In the genomic region with DNA sequence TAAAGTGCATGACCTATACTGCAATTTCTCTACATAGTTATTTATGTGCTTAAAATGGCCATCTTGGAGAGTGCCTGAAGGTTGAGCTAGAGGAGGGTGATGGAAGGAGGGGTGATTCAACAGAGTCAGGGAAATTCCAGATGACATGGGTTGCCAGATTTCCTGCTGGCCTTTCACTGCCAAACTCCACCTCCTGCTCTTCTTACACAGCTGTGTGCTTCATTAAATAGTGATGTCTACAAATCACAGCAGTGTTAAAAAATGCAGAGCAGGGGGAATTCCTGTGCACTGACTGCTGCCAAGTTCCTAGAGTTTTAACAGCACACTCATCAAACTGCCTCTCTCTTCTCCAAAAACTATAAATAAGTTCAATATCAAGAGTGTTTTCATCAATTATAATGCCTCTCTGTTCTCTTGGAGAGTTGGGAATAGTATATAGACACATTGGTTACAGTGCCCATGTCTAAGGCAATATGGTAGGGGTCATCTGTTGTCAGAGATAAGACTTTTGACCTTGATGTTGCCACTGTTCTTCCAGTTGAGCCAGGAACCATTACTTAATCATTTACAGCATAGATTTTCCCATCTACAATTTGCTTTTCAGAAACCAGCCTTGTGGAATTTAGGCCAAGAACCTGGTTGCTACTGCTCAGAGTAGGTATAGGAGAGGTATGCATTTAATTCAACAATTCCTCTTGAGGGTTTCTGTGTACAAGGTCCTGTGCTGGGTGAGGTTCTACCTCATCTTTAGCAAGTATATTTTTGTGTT, we compare ENCODE assay signal across 8 cellular contexts.
DNase-seq lines count a peak whose midpoint lies in the region; ATAC-seq and TF ChIP-seq lines count a peak whose summit lies in the region.

No MANE protein-coding gene starts in this region.

- peaks cover 6% of the 10 kb centered on the region for H3K4me1 Mint-ChIP-seq in stimulated activated effector memory CD8-positive, alpha-beta T cell treated with anti-CD3 and anti-CD28 coated beads, Interleukin-12 subunit alpha, Interleukin-12 subunit beta, amount 100 ng/mL, for 72 hours

- no peak for TF ChIP-seq CTCF in right atrium auricular region (IDR thresholded peaks at IDR 0.05)

- H3K4me1 ChIP-seq in right atrium auricular region = peaks cover 0 to 7% of the 10 kb centered on the region in 2 donors

- no peaks in the 10 kb centered on the region for H3K9me3 ChIP-seq in right atrium auricular region

- no peak overlapping the region for H3K27ac ChIP-seq in right atrium auricular region

- DNase-seq in Right ventricle myocardium inferior (ENCODE audit: missing footprints) (no peak), right atrium auricular region (ENCODE audit: low spot score) (no peak), NCI-H226 (peak; percentile 96), fibroblast of the conjunctiva (ENCODE audit: low read depth) (peak; percentile 92), COLO668 (lab: John Stamatoyannopoulos, UW; ENCODE audit: unreplicated experiment) (no peak), SKM-1 (lab: John Stamatoyannopoulos, UW; ENCODE audit: unreplicated experiment) (no peak)
- DNase-seq in stimulated activated effector memory CD8-positive, alpha-beta T cell treated with anti-CD3 and anti-CD28 coated beads, Interleukin-12 subunit alpha, Interleukin-12 subunit beta, amount 100 ng/mL, for 72 hours (ENCODE audit: low spot score in 2 of 2) = no peak
- DNase-seq in activated T-cell treated with anti-CD3 and anti-CD28 coated beads, Interleukin-2, amount 50 U/mL, for 1 hour = no peak

- no peaks in the 10 kb centered on the region for H3K9me3 Mint-ChIP-seq in stimulated activated effector memory CD8-positive, alpha-beta T cell treated with anti-CD3 and anti-CD28 coated beads, Interleukin-12 subunit alpha, Interleukin-12 subunit beta, amount 100 ng/mL, for 72 hours

- no peak overlapping the region for H3K4me3 ChIP-seq in right atrium auricular region

- intact Hi-C loops in Right ventricle myocardium inferior (cut with DNase I) = no loop called here

- peak; percentile 91 for ATAC-seq in Right ventricle myocardium inferior
- peak; percentile 73 for ATAC-seq in stimulated activated effector memory CD8-positive, alpha-beta T cell treated with anti-CD3 and anti-CD28 coated beads, Interleukin-12 subunit alpha, Interleukin-12 subunit beta, amount 100 ng/mL, for 72 hours

- H3K36me3 Mint-ChIP-seq in stimulated activated effector memory CD8-positive, alpha-beta T cell treated with anti-CD3 and anti-CD28 coated beads, Interleukin-12 subunit alpha, Interleukin-12 subunit beta, amount 100 ng/mL, for 72 hours = no peaks in the 10 kb centered on the region

- no peak overlapping the region for H3K4me3 Mint-ChIP-seq in stimulated activated effector memory CD8-positive, alpha-beta T cell treated with anti-CD3 and anti-CD28 coated beads, Interleukin-12 subunit alpha, Interleukin-12 subunit beta, amount 100 ng/mL, for 72 hours

- H3K36me3 ChIP-seq in right atrium auricular region = no peaks in the 10 kb centered on the region

- no peak overlapping the region for H3K27ac Mint-ChIP-seq in stimulated activated effector memory CD8-positive, alpha-beta T cell treated with anti-CD3 and anti-CD28 coated beads, Interleukin-12 subunit alpha, Interleukin-12 subunit beta, amount 100 ng/mL, for 72 hours

- H3K27me3 ChIP-seq in right atrium auricular region = no peaks in the 10 kb centered on the region

Comparison
In these comparisons a context has a peak if more than half of its experiments do, and no peak if none do; other contexts are left out.
1. DNase-seq: peak in NCI-H226 (single experiment) and fibroblast of the conjunctiva (single experiment); none in Right ventricle myocardium inferior (single experiment), right atrium auricular region (single experiment), stimulated activated effector memory CD8-positive, alpha-beta T cell treated with anti-CD3 and anti-CD28 coated beads, Interleukin-12 subunit alpha, Interleukin-12 subunit beta, amount 100 ng/mL, for 72 hours (0 of 2), COLO668 (single experiment), SKM-1 (single experiment) and activated T-cell treated with anti-CD3 and anti-CD28 coated beads, Interleukin-2, amount 50 U/mL, for 1 hour (single experiment).